8 cellular contexts compared by ENCODE assay signal in the genomic region with DNA sequence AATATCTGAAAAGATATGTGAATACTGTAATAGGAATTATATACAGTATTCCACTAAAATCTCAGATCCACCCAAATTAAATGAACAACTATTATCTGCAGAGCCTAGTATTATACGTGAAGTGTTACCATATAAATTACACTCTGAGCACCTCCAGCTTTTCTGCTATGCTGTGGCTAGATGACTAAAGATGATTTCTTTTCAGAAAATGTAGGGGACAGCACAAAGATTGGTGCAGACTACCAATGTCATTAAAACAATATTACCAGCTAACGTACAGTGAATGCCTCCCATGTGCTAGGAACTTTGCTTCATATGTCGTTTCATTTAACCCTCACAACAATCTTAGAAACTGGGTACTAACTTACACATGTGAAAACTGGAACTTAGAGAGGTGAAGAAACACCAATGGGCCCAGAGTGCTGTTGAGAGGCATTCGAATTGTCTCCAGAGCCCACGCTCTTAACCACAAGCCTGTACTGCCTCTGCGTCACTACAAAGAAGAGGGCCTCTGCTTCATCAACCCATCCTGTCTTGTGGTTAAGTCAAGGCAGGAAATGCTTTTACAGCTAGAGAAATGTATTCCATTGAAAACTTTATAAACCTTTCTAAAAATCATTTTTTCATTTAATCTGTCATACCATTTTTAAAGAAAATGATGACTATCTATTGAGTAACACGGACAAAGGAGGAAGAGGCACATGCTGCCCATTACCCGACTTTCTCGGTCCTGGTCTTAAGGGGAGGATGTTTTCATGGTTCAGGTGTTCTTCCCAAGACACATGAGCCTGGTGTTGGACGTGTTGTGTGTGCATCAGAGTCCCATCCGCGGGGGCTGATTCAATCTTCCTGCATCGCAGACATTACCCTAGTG. TPM values are rescaled to one million over a fixed set of nuclear protein-coding genes. Genes with fewer than 3 reads are reported as not detected.
DNase-seq lines count a peak whose midpoint lies in the region; ATAC-seq and TF ChIP-seq lines count a peak whose summit lies in the region.

No MANE protein-coding gene starts in this region.

- no peaks in the 10 kb centered on the region for H3K9me3 Mint-ChIP-seq in progenitor cell of endocrine pancreas (ENCODE audit: low read depth)

- no peaks in the 10 kb centered on the region for H3K36me3 Mint-ChIP-seq in progenitor cell of endocrine pancreas (ENCODE audit: insufficient read depth)

- H3K27ac Mint-ChIP-seq in progenitor cell of endocrine pancreas: no peak overlapping the region

- ATAC-seq in HG02678 (IDR thresholded peaks at IDR 0.05; ENCODE audit: unreplicated experiment): peak; percentile 88

- intact Hi-C loops in head of caudate nucleus (cut with DNase I): no loop called here

- no peaks in the 10 kb centered on the region for H4K20me1 ChIP-seq in OCI-LY3 (ENCODE audit: insufficient read depth, low read length)

- H3K79me2 ChIP-seq in OCI-LY3 (ENCODE audit: low read length): 0 out of 2 replicates have a peak, but pooled peaks cover 4% of the 10 kb centered on the region

- peaks cover 44% of the 10 kb centered on the region for H3K4me1 ChIP-seq in OCI-LY3 (ENCODE audit: low read length)

- peak overlapping the region; percentile 64 for H3K4me2 ChIP-seq in OCI-LY3 (ENCODE audit: low read length)

- no peaks in the 10 kb centered on the region for H3K27me3 Mint-ChIP-seq in progenitor cell of endocrine pancreas

- H3K9ac ChIP-seq in OCI-LY3 (ENCODE audit: low read length): 0 out of 2 replicates have a peak overlapping the region, but pooled peaks have one; percentile 1

- no peaks in the 10 kb centered on the region for H3K9me3 ChIP-seq in OCI-LY3 (ENCODE audit: insufficient read depth, low read length)

- H3K27me3 ChIP-seq in OCI-LY3 (ENCODE audit: low read depth, low read length): no peaks in the 10 kb centered on the region

- in situ Hi-C loops in GM13977 (cut with MboI; ENCODE audit: low pct_unique_long_range_greater_than_20kb, low sequenced_read_pairs, unreplicated experiment): no loop called here

- no peak overlapping the region for H3K27ac ChIP-seq in OCI-LY3 (ENCODE audit: low read length)
- H3K27ac ChIP-seq in skin epidermis: peak overlapping the region in 16 of 21 experiments; percentile 3 to 87 (median 66)

- no peak for TF ChIP-seq CTCF in GM13977 (IDR thresholded peaks at IDR 0.05; ENCODE audit: extremely low read depth, insufficient read depth, missing control alignments)
- no peak for TF ChIP-seq CTCF in OCI-LY3 (IDR thresholded peaks at IDR 0.05; ENCODE audit: low read depth, low read length)
- no peak for TF ChIP-seq CTCF in progenitor cell of endocrine pancreas (IDR thresholded peaks at IDR 0.05; ENCODE audit: unreplicated experiment)

- no peaks in the 10 kb centered on the region for H3K36me3 ChIP-seq in OCI-LY3 (replicated peaks; ENCODE audit: low read depth, low read length)

- peak overlapping the region; percentile 20 for H3K4me3 ChIP-seq in OCI-LY3 (ENCODE audit: low read length)
- peak overlapping the region; percentile 2 to 34 (median 21) for H3K4me3 ChIP-seq in skin epidermis

- H3K4me1 Mint-ChIP-seq in progenitor cell of endocrine pancreas (ENCODE audit: low read depth): peaks cover 14% of the 10 kb centered on the region

- no peak overlapping the region; the same call in 1 of the 2 replicates for H2AFZ ChIP-seq in OCI-LY3 (ENCODE audit: low read depth, low read length)

- DNase-seq in GM13977 (ENCODE audit: low spot score) (peak; percentile 29), NCI-H510A treated with DMSO at 0.1 percent for 48 hours (lab: John Stamatoyannopoulos, UW) (no peak), progenitor cell of endocrine pancreas (ENCODE audit: low spot score, unreplicated experiment) (no peak), head of caudate nucleus (no peak)
- peak; percentile 57 for DNase-seq in activated gamma-delta T cell treated with anti-CD3 and anti-CD28 coated beads, Interleukin-2, amount 50 U/mL, for 16 hours (ENCODE audit: low read depth)

- no peak overlapping the region for H3K4me3 Mint-ChIP-seq in progenitor cell of endocrine pancreas (ENCODE audit: low read depth)

RNA-seq across cellular contexts. Expression of gene GPR65, which starts 1.3 kb away (rescaled TPM):
- total RNA-seq in progenitor cell of endocrine pancreas: not detected in 2 replicates

RNA-seq across cellular contexts. Expression of gene GALC, which starts 13.2 kb away (rescaled TPM):
- 43.0 and 44.0 TPM in 2 replicates for total RNA-seq in progenitor cell of endocrine pancreas

Comparison
In these comparisons a context has a peak if more than half of its experiments do, and no peak if none do; other contexts are left out.
1. DNase-seq: peak in GM13977 (single experiment) and activated gamma-delta T cell treated with anti-CD3 and anti-CD28 coated beads, Interleukin-2, amount 50 U/mL, for 16 hours (single experiment); none in NCI-H510A treated with DMSO at 0.1 percent for 48 hours (single experiment), progenitor cell of endocrine pancreas (single experiment) and head of caudate nucleus (0 of 42).